ENCODE assay signal across 10 cellular contexts in genomic region chr1:23111600-23112535, GRCh38. TPM values are rescaled to one million over a fixed set of nuclear protein-coding genes. Genes with fewer than 3 reads are reported as not detected.
DNase-seq lines count a peak whose midpoint lies in the region; ATAC-seq and TF ChIP-seq lines count a peak whose summit lies in the region.
"Had no signal": no experiment of that assay in that cellular context is flagged by ENCODE, and none has a peak within 500 bp of the region (broad histone marks: within the 10 kb centered on the region; RNA-seq: fewer than 3 reads in every experiment).

No MANE protein-coding gene starts in this region.

- no peak overlapping the region for H4K91ac ChIP-seq in IMR-90 (ENCODE audit: insufficient read depth, low read depth, low read length)

- H3K4me3 Mint-ChIP-seq in activated CD4-positive, alpha-beta T cell treated with anti-CD3 and anti-CD28 coated beads, Interleukin-2, amount 10 ng/mL, durations not matched to agents 24 days and 14 days = no peak overlapping the region
- H3K4me3 Mint-ChIP-seq in central memory CD8-positive, alpha-beta T cell = no peak overlapping the region
- H3K4me3 Mint-ChIP-seq in nephron = no peak overlapping the region

- H3K18ac ChIP-seq in IMR-90 (ENCODE audit: low read depth, low read length) = no peak overlapping the region

- H3K79me1 ChIP-seq in IMR-90 (ENCODE audit: low read depth in 1 of 2, low read length in 2 of 2) = peaks cover 26 to 83% of the 10 kb centered on the region in 2 experiments

- no peak overlapping the region for H3K56ac ChIP-seq in IMR-90 (ENCODE audit: extremely low read depth, insufficient read depth, low read length)

- no peak overlapping the region for H2AFZ ChIP-seq in IMR-90 (replicated peaks; ENCODE audit: low read length, poor library complexity)

- H3K36me3 Mint-ChIP-seq in activated CD4-positive, alpha-beta T cell treated with anti-CD3 and anti-CD28 coated beads, Interleukin-2, amount 10 ng/mL, durations not matched to agents 24 days and 14 days (ENCODE audit: low read depth) = peaks cover 17% of the 10 kb centered on the region
- H3K36me3 Mint-ChIP-seq in central memory CD8-positive, alpha-beta T cell (ENCODE audit: insufficient read depth) = peaks cover 17% of the 10 kb centered on the region
- peaks cover 16% of the 10 kb centered on the region for H3K36me3 Mint-ChIP-seq in nephron (ENCODE audit: low read depth)

- in situ Hi-C loops in IMR-90 (cut with MboI; ENCODE audit: low sequenced_read_pairs) = no loop called here

- no peak overlapping the region for H2BK120ac ChIP-seq in IMR-90 (ENCODE audit: low read depth, low read length)

- no peaks in the 10 kb centered on the region for H3K9me3 Mint-ChIP-seq in activated CD4-positive, alpha-beta T cell treated with anti-CD3 and anti-CD28 coated beads, Interleukin-2, amount 10 ng/mL, durations not matched to agents 24 days and 14 days
- H3K9me3 Mint-ChIP-seq in central memory CD8-positive, alpha-beta T cell = no peaks in the 10 kb centered on the region
- H3K9me3 Mint-ChIP-seq in nephron = no peaks in the 10 kb centered on the region

- intact Hi-C loops in activated CD4-positive, alpha-beta T cell treated with anti-CD3 and anti-CD28 coated beads, Interleukin-2, amount 10 ng/mL, durations not matched to agents 24 days and 14 days (cut with micrococcal nuclease) = no loop called here
- intact Hi-C loops in IMR-90 (cut with micrococcal nuclease) = no loop called here

- H3K36me3 ChIP-seq in IMR-90 (ENCODE audit: control insufficient read depth, insufficient read depth, low read length) = peaks cover 6% of the 10 kb centered on the region

- BruUV-seq in IMR-90 (replicated peaks; lab: Mats Ljungman, UMichigan) = no TSS peak

- H4K8ac ChIP-seq in IMR-90 (ENCODE audit: low read depth in 2 of 2, low read length in 2 of 2) = peak overlapping the region in 1 of 2 experiments; percentile 41; a peak in 1 of 4 replicates

- TF ChIP-seq CTCF in IMR-90 (conservative IDR thresholded peaks at IDR 0.05; ENCODE audit: low read depth, low read length) = no peak
- TF ChIP-seq CTCF in nephron (IDR thresholded peaks at IDR 0.05; ENCODE audit: unreplicated experiment in 3 of 3) = no peak

- peak overlapping the region; percentile 8; the same call in 1 of the 2 replicates for H2AK5ac ChIP-seq in IMR-90 (ENCODE audit: low read depth, low read length)

- H3K9me3 ChIP-seq in IMR-90 (ENCODE audit: control insufficient read depth, insufficient read depth, low read length) = no peaks in the 10 kb centered on the region

- peak; percentile 54 for ATAC-seq in IMR-90 (ENCODE audit: low read depth)
- no peak for ATAC-seq in central memory CD8-positive, alpha-beta T cell (replicated peaks; ENCODE audit: extremely low read depth, poor library complexity, severe bottlenecking)
- ATAC-seq: foreskin keratinocyte had no signal

- H3K4ac ChIP-seq in IMR-90 (ENCODE audit: low read depth, low read length) = peak overlapping the region; percentile 62

- TF ChIP-seq POLR2A in IMR-90 (IDR thresholded peaks at IDR 0.05; ENCODE audit: low read depth, low read length) = no peak

- peak overlapping the region; percentile 32; the same call in 1 of the 2 replicates for H3K23ac ChIP-seq in IMR-90 (ENCODE audit: low read depth, low read length)

- peak overlapping the region; percentile 43 for H2BK5ac ChIP-seq in IMR-90 (ENCODE audit: low read depth, low read length, poor library complexity, severe bottlenecking)

- H3K27me3 ChIP-seq in IMR-90 (ENCODE audit: control insufficient read depth, insufficient read depth, low read length) = no peaks in the 10 kb centered on the region
- H3K27me3 ChIP-seq: foreskin keratinocyte had no signal

- H2BK20ac ChIP-seq in IMR-90 (ENCODE audit: low read depth, low read length) = no peak overlapping the region

- H4K20me1 ChIP-seq in IMR-90 (ENCODE audit: insufficient read depth, low read length) = peaks cover 68% of the 10 kb centered on the region

- peak overlapping the region; percentile 28 for H3K4me2 ChIP-seq in IMR-90 (ENCODE audit: low read depth, low read length)

- no peak for DNase-seq in activated CD4-positive, alpha-beta T cell treated with anti-CD3 and anti-CD28 coated beads, Interleukin-2, amount 10 ng/mL, durations not matched to agents 24 days and 14 days
- DNase-seq in activated CD4-positive, alpha-beta T cell treated with anti-CD3 and anti-CD28 coated beads, Interleukin-2, amount 50 U/mL, for 48 hours = no peak
- DNase-seq in IMR-90 (peak; percentile 43), SHP77 treated with DMSO at 0.1 percent for 48 hours (lab: John Stamatoyannopoulos, UW) (no peak), DMS53 treated with DMSO at 0.1 percent for 48 hours (lab: John Stamatoyannopoulos, UW; ENCODE audit: unreplicated experiment) (no peak), HK-2 (ENCODE audit: unreplicated experiment) (no peak)
- no peak for DNase-seq in central memory CD8-positive, alpha-beta T cell (ENCODE audit: low spot score in 2 of 2)
- DNase-seq: foreskin keratinocyte, NCI-H2081 had no signal

- dilution Hi-C loops in IMR-90 (cut with HindIII; ENCODE audit: low sequenced_read_pairs, unreplicated experiment) = no loop called here

- no peaks in the 10 kb centered on the region for H3K27me3 Mint-ChIP-seq in activated CD4-positive, alpha-beta T cell treated with anti-CD3 and anti-CD28 coated beads, Interleukin-2, amount 10 ng/mL, durations not matched to agents 24 days and 14 days
- H3K27me3 Mint-ChIP-seq in central memory CD8-positive, alpha-beta T cell = no peaks in the 10 kb centered on the region
- H3K27me3 Mint-ChIP-seq in nephron (ENCODE audit: low read depth) = no peaks in the 10 kb centered on the region

- peak overlapping the region; percentile 16 for H3K14ac ChIP-seq in IMR-90 (replicated peaks; ENCODE audit: low read depth, low read length)

- H3K27ac ChIP-seq in IMR-90 (ENCODE audit: insufficient read depth, low read length) = peak overlapping the region; percentile 1; the same call in 1 of the 2 replicates

- H3K4me1 ChIP-seq in IMR-90 (ENCODE audit: control insufficient read depth, insufficient read depth, low read length) = peaks cover 11% of the 10 kb centered on the region

- 100% methylated on average over 1 of the region's 6 CpGs; no CpG with 5 or more reads in 1 of the 2 experiments for WGBS in IMR-90 (ENCODE audit: extremely low coverage in 2 of 2, insufficient read length in 1 of 2), 2 experiments

- no peak overlapping the region for H3K4me3 ChIP-seq in IMR-90 (ENCODE audit: insufficient read depth, low read depth, low read length)

- no peak overlapping the region for H4K5ac ChIP-seq in IMR-90 (ENCODE audit: low read depth, low read length)

- no peak overlapping the region for H3K9ac ChIP-seq in IMR-90 (ENCODE audit: low read depth, low read length)

- CTCF ChIA-PET in IMR-90 (lab: Yijun Ruan, JAX) = no interaction called here

- H3K27ac Mint-ChIP-seq in activated CD4-positive, alpha-beta T cell treated with anti-CD3 and anti-CD28 coated beads, Interleukin-2, amount 10 ng/mL, durations not matched to agents 24 days and 14 days = peak overlapping the region; percentile 3
- peak overlapping the region; percentile 20 for H3K27ac Mint-ChIP-seq in central memory CD8-positive, alpha-beta T cell (ENCODE audit: low read depth)
- H3K27ac Mint-ChIP-seq in nephron = peak overlapping the region; percentile 29 to 68 (median 48)

- H3K4me1 Mint-ChIP-seq in activated CD4-positive, alpha-beta T cell treated with anti-CD3 and anti-CD28 coated beads, Interleukin-2, amount 10 ng/mL, durations not matched to agents 24 days and 14 days = peaks cover 59% of the 10 kb centered on the region
- peaks cover 37% of the 10 kb centered on the region for H3K4me1 Mint-ChIP-seq in central memory CD8-positive, alpha-beta T cell
- peaks cover 38% of the 10 kb centered on the region for H3K4me1 Mint-ChIP-seq in nephron

- no peak for TF ChIP-seq RAD21 in IMR-90 (IDR thresholded peaks at IDR 0.05; ENCODE audit: low read length)

- no peak overlapping the region for H2BK15ac ChIP-seq in IMR-90 (ENCODE audit: low read depth, low read length)

- no peak overlapping the region for H2AK9ac ChIP-seq in IMR-90 (replicated peaks; ENCODE audit: low read depth, low read length, poor library complexity)

- peaks cover 26% of the 10 kb centered on the region for H3K9me1 ChIP-seq in IMR-90 (ENCODE audit: insufficient read depth, low read length)

- POLR2A ChIA-PET in IMR-90 (lab: Charles Lee; ENCODE audit: unreplicated experiment) = no interaction called here

TF ChIP-seq in IMR-90, 13 proteins besides CTCF, POLR2A, EP300 and RAD21:
- TF ChIP-seq SMC3 (IDR thresholded peaks at IDR 0.05; ENCODE audit: low read depth, low read length) (no peak), NFE2L2 (IDR thresholded peaks at IDR 0.05; ENCODE audit: low read depth, low read length) (no peak), RCOR1 (IDR thresholded peaks at IDR 0.05; ENCODE audit: insufficient replicate concordance, low read length) (no peak), CEBPB (IDR thresholded peaks at IDR 0.05; ENCODE audit: low read depth, low read length) (no peak), USF2 (IDR thresholded peaks at IDR 0.05; ENCODE audit: low read depth, low read length) (no peak), MAFK (IDR thresholded peaks at IDR 0.05; ENCODE audit: low read depth, low read length) (peak; percentile 31)

RNA-seq across cellular contexts. Expression of gene LUZP1, which starts 56.8 kb away (rescaled TPM):
- total RNA-seq in activated CD4-positive, alpha-beta T cell treated with anti-CD3 and anti-CD28 coated beads, Interleukin-2, amount 10 ng/mL, durations not matched to agents 24 days and 14 days = 21.6 and 23.2 TPM in 2 replicates
- 31.7 and 36.1 TPM in 2 replicates for total RNA-seq in IMR-90 (2012; rRNA removed)
- 12.9 and 13.1 TPM in 2 replicates for polyA plus RNA-seq in IMR-90 (2012; rRNA removed)
- polyA plus RNA-seq in IMR-90 (2012; cell fraction: cytosol; rRNA removed) = 5.5 and 5.7 TPM in 2 replicates
- polyA plus RNA-seq in IMR-90 (2012; cell fraction: nucleus; rRNA removed; ENCODE audit: low replicate concordance) = 6.7 and 17.7 TPM in 2 replicates
